9 cellular contexts compared by ENCODE assay signal in genomic region chrX:71870337-71871098, GRCh38. TPM values are rescaled to one million over a fixed set of nuclear protein-coding genes. Genes with fewer than 3 reads are reported as not detected.
DNase-seq lines count a peak whose midpoint lies in the region; ATAC-seq, FAIRE-seq and TF ChIP-seq lines count a peak whose summit lies in the region.
"Had no signal": no experiment of that assay in that cellular context is flagged by ENCODE, and none has a peak within 500 bp of the region (broad histone marks: within the 10 kb centered on the region; RNA-seq: fewer than 3 reads in every experiment).

No MANE protein-coding gene starts in this region.

- H3K4me3 ChIP-seq in bronchial epithelial cell (ENCODE audit: low read depth, low read length) (no peak overlapping the region), upper lobe of left lung (no peak overlapping the region)

- DNase-seq in NCI-H748 (lab: John Stamatoyannopoulos, UW; ENCODE audit: unreplicated experiment), result peak; percentile 1
- no peak for DNase-seq in NCI-H748 treated with DMSO at 0.1 percent for 48 hours (lab: John Stamatoyannopoulos, UW)
- DNase-seq in NCI-H2171 treated with DMSO at 0.1 percent for 48 hours (lab: John Stamatoyannopoulos, UW), result peak; percentile 18
- DNase-seq in bronchial epithelial cell (ENCODE audit: low read depth), result no peak
- peak; percentile 9 for DNase-seq in renal cortical epithelial cell (ENCODE audit: low read depth)
- DNase-seq in AG08396 (ENCODE audit: low spot score), result no peak
- no peak for DNase-seq in upper lobe of left lung
- DNase-seq: AML-193 had no signal

- no peaks in the 10 kb centered on the region for H3K4me1 ChIP-seq in upper lobe of left lung

- H3K36me3 ChIP-seq in bronchial epithelial cell (ENCODE audit: control insufficient read depth, insufficient read depth, low read length) (no peaks in the 10 kb centered on the region), upper lobe of left lung (no peaks in the 10 kb centered on the region)

- H3K9me3 ChIP-seq in upper lobe of left lung, result no peaks in the 10 kb centered on the region

- H3K27ac ChIP-seq in upper lobe of left lung, result no peak overlapping the region

- H3K27me3 ChIP-seq in bronchial epithelial cell (ENCODE audit: control insufficient read depth, insufficient read depth, low read length) (no peaks in the 10 kb centered on the region), upper lobe of left lung (no peaks in the 10 kb centered on the region)

- no peak for TF ChIP-seq EP300 in upper lobe of left lung (IDR thresholded peaks at IDR 0.05)

- ATAC-seq in upper lobe of left lung (ENCODE audit: low FRiP score in 2 of 2) (no peak), HG03457 (IDR thresholded peaks at IDR 0.05; ENCODE audit: unreplicated experiment) (no peak)

- FAIRE-seq in bronchial epithelial cell (lab: Jason Lieb, UNC), result no peak

- TF ChIP-seq CTCF in bronchial epithelial cell (IDR thresholded peaks at IDR 0.05; ENCODE audit: insufficient read depth, low read length, severe bottlenecking) (peak; percentile 21), upper lobe of left lung (IDR thresholded peaks at IDR 0.05) (no peak)

- 80 to 95% methylated on average over 4 to 11 of the region's 11 CpGs for WGBS in upper lobe of left lung, 2 donors

- TF ChIP-seq POLR2A in upper lobe of left lung (IDR thresholded peaks at IDR 0.05), result no peak

RNA-seq across cellular contexts. Expression of gene NHSL2, which starts 40.1 kb away (rescaled TPM):
- total RNA-seq in bronchial epithelial cell (not detected in 2 replicates), renal cortical epithelial cell (under 0.01 and 0.45 TPM in 2 replicates), upper lobe of left lung (10 to 100 TPM in 3 of 6 donors, 1 to 10 TPM in 3; 5.8 to 18.3 (median 9.9) TPM)

Comparison
In these comparisons a context has a peak if more than half of its experiments do, and no peak if none do; other contexts are left out.
1. DNase-seq: peak in NCI-H748 (single experiment), NCI-H2171 treated with DMSO at 0.1 percent for 48 hours (single experiment) and renal cortical epithelial cell (single experiment); none in NCI-H748 treated with DMSO at 0.1 percent for 48 hours (single experiment), bronchial epithelial cell (single experiment), AG08396 (single experiment) and upper lobe of left lung (0 of 2).